ENCODE assay signal across 10 cellular contexts in the genomic region with DNA sequence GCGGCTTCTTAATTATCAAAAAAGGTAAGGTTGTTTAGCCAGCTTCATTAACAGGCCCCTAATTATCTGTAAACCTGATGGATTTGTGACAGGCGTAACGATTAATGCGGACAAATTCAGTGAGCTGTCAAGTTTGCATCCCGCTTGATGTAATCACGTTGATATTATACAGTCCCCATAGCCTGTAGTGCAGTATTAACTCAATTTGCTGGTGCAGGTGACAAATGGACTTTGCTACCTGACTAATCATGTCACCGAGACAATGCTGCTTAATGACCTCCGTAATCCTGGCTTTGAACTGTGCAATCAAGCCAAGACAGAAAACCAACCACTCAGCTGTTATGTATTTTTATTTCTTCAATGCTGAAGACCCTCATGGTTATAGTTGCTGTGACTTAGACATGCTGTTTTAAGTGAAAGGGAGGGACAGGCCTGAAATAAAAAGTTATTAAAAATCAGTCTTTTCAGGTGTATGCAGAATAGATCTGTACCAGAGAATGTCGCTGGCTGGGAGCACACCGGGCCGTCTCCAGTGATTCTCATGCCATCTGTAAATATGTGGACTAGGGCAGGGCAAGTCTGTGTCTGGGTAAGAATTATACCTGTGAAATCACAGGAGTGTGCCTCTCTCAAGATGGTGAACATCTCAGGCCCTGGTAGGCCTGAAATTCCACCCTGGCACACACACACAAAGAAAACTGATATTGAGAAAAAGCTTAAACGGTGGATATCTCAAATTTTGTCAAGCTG. TPM values are rescaled to one million over a fixed set of nuclear protein-coding genes. Genes with fewer than 3 reads are reported as not detected.
A peak's percentile ranks its signal among the peaks of the same experiment; 100 is the strongest.
DNase-seq lines count a peak whose midpoint lies in the region; ATAC-seq, FAIRE-seq and TF ChIP-seq lines count a peak whose summit lies in the region.
"Had no signal": no experiment of that assay in that cellular context is flagged by ENCODE, and none has a peak within 500 bp of the region (broad histone marks: within the 10 kb centered on the region; RNA-seq: fewer than 3 reads in every experiment).

No MANE protein-coding gene starts in this region.

- ATAC-seq in natural killer cell treated with Interleukin-12 subunit alpha and Interleukin-12 subunit beta and Interleukin-15 and Interleukin-18, amount 100 ng/mL, for 72 hours = no peak

- peaks cover 60 to 75% of the 10 kb centered on the region in 2 donors for H3K4me1 Mint-ChIP-seq in natural killer cell treated with Interleukin-12 subunit alpha and Interleukin-12 subunit beta and Interleukin-15 and Interleukin-18, amount 100 ng/mL, for 72 hours (ENCODE audit: low read depth in 2 of 2)

- no peaks in the 10 kb centered on the region for H3K27me3 Mint-ChIP-seq in natural killer cell treated with Interleukin-12 subunit alpha and Interleukin-12 subunit beta and Interleukin-15 and Interleukin-18, amount 100 ng/mL, for 72 hours

- H3K36me3 Mint-ChIP-seq in natural killer cell treated with Interleukin-12 subunit alpha and Interleukin-12 subunit beta and Interleukin-15 and Interleukin-18, amount 100 ng/mL, for 72 hours = peaks cover 5% of the 10 kb centered on the region

- H3K9me3 Mint-ChIP-seq in natural killer cell treated with Interleukin-12 subunit alpha and Interleukin-12 subunit beta and Interleukin-15 and Interleukin-18, amount 100 ng/mL, for 72 hours = no peaks in the 10 kb centered on the region

- peak overlapping the region; percentile 63 for H3K4me3 Mint-ChIP-seq in natural killer cell treated with Interleukin-12 subunit alpha and Interleukin-12 subunit beta and Interleukin-15 and Interleukin-18, amount 100 ng/mL, for 72 hours

- H3K27ac Mint-ChIP-seq in natural killer cell treated with Interleukin-12 subunit alpha and Interleukin-12 subunit beta and Interleukin-15 and Interleukin-18, amount 100 ng/mL, for 72 hours = peak overlapping the region; percentile 95 to 98

- FAIRE-seq in D721Med (lab: Jason Lieb, UNC) = peak; percentile 100

- DNase-seq in D721Med (ENCODE audit: insufficient read length, low spot score) (no peak), NCI-H146 treated with DMSO at 0.1 percent for 48 hours (lab: John Stamatoyannopoulos, UW; ENCODE audit: unreplicated experiment) (peak; percentile 82), cerebellum (ENCODE audit: low spot score) (peak; percentile 45), NK-92 (lab: John Stamatoyannopoulos, UW; ENCODE audit: unreplicated experiment) (no peak), GM03348 (ENCODE audit: low spot score) (no peak)
- DNase-seq in natural killer cell treated with Interleukin-12 subunit alpha and Interleukin-12 subunit beta and Interleukin-15 and Interleukin-18, amount 100 ng/mL, for 72 hours (ENCODE audit: low spot score) = no peak
- DNase-seq in central memory CD4-positive, alpha-beta T cell = no peak
- DNase-seq in activated T-cell treated with anti-CD3 and anti-CD28 coated beads, Interleukin-2, amount 50 U/mL, for 1 hour = no peak
- DNase-seq: adrenal gland; NK-92 treated with Interleukin-12 subunit alpha and Interleukin-12 subunit beta, amount 100 ng/mL, for 24 hours had no signal

- TF ChIP-seq CTCF in D721Med (IDR thresholded peaks at IDR 0.05; ENCODE audit: insufficient read depth, missing control alignments) = no peak

RNA-seq across cellular contexts. Expression of gene TSHZ1, which starts 4.3 kb away (rescaled TPM):
- 14.4 TPM for total RNA-seq in cerebellum
- total RNA-seq in natural killer cell treated with Interleukin-12 subunit alpha and Interleukin-12 subunit beta and Interleukin-15 and Interleukin-18, amount 100 ng/mL, for 72 hours = 10 to 100 TPM; 19.8 to 21.0 TPM

RNA-seq across cellular contexts. Expression of gene PTGR3, which starts 6.0 kb away (rescaled TPM):
- 26.1 TPM for total RNA-seq in cerebellum
- total RNA-seq in natural killer cell treated with Interleukin-12 subunit alpha and Interleukin-12 subunit beta and Interleukin-15 and Interleukin-18, amount 100 ng/mL, for 72 hours = 10 to 100 TPM; 20.0 to 23.0 TPM

Comparison
In these comparisons a context has a peak if more than half of its experiments do, and no peak if none do; other contexts are left out.
1. DNase-seq: peak in NCI-H146 treated with DMSO at 0.1 percent for 48 hours (single experiment) and cerebellum (single experiment); none in D721Med (single experiment), natural killer cell treated with Interleukin-12 subunit alpha and Interleukin-12 subunit beta and Interleukin-15 and Interleukin-18, amount 100 ng/mL, for 72 hours (single experiment), NK-92 (single experiment), GM03348 (single experiment), central memory CD4-positive, alpha-beta T cell (single experiment) and activated T-cell treated with anti-CD3 and anti-CD28 coated beads, Interleukin-2, amount 50 U/mL, for 1 hour (single experiment).